ENCODE assay signal across 8 cellular contexts in the genomic region with DNA sequence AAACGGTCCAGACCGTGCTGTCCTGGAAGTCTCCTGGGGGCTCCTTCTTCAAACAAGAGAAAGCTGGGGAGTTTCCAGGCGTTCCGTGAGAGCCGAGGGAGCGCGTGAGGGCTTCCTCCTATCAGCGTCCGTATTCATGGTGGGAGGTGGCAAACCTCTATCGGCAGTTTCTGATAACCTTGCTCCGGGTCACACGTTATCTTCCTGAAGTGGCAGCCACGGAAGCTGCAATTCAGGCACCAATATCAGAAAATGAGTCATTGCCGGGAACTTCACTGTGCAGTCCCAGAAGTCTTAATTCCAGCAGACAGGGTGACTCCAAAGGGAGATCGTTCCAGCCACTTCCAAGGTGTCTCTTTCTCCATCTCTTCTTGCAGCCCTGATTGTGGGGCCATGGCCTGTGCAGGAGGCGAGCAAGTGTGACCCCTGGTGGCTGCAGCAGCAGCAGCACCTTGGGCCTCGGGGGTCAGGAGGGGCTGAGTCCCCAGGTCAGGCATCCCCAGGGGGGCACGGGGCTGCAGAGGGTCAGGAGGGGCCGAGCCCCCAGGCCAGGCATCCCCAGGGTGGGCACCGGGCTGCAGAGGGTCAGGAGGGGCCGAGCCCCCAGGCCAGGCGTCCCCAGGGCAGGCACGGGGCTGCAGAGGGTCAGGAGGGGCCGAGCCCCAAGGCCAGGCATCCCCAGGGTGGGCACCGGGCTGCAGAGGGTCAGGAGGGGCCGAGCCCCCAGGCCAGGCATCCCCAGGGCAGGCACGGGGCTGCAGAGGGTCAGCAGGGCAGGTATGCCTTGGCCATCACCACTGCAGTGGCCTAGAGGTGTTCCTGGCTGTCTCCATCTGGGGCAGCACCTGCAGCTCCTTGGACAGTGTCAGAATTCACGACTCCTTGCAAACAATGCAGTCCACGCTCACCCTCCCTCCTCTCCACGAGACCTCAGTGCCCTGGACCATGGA.
DNase-seq lines count a peak whose midpoint lies in the region; ATAC-seq and TF ChIP-seq lines count a peak whose summit lies in the region.

No MANE protein-coding gene starts in this region.

- intact Hi-C loops in Right ventricle myocardium superior (cut with DNase I) = no loop called here
- intact Hi-C loops in cardiac septum (cut with DNase I) = loop anchor here (5.0 kb wide), 1 partner anchor 443 kb away; no protein-coding TSS in a partner anchor

- ATAC-seq in Right ventricle myocardium superior (ENCODE audit: poor library complexity) (peak; percentile 56), GM18868 (IDR thresholded peaks at IDR 0.05; ENCODE audit: unreplicated experiment) (no peak), GM21723 (IDR thresholded peaks at IDR 0.05; ENCODE audit: unreplicated experiment) (no peak)

- H3K4me3 ChIP-seq in choroid plexus epithelial cell (ENCODE audit: low read depth, low read length) = no peak overlapping the region

- TF ChIP-seq CTCF in VCaP (conservative IDR thresholded peaks at IDR 0.05) (peak; percentile 85), choroid plexus epithelial cell (conservative IDR thresholded peaks at IDR 0.05; ENCODE audit: low read depth, low read length) (peak; percentile 64)

- DNase-seq in Right ventricle myocardium superior (peak; percentile 43), cardiac septum (ENCODE audit: low spot score) (no peak), choroid plexus epithelial cell (ENCODE audit: low read depth) (peak; percentile 32), NCI-H2196 (lab: John Stamatoyannopoulos, UW; ENCODE audit: unreplicated experiment) (no peak)
- DNase-seq in stimulated activated CD4-positive, alpha-beta T cell treated with anti-CD3 and anti-CD28 coated beads, Interleukin-12 subunit alpha, Interleukin-12 subunit beta, amount 100 ng/mL, for 24 hours (ENCODE audit: low read depth in 2 of 2) = peak; percentile 33 to 50

- no peak overlapping the region for H3K27ac ChIP-seq in VCaP

Comparison
In these comparisons a context has a peak if more than half of its experiments do, and no peak if none do; other contexts are left out.
1. DNase-seq: peak in Right ventricle myocardium superior (single experiment), choroid plexus epithelial cell (single experiment) and stimulated activated CD4-positive, alpha-beta T cell treated with anti-CD3 and anti-CD28 coated beads, Interleukin-12 subunit alpha, Interleukin-12 subunit beta, amount 100 ng/mL, for 24 hours (2 of 2); none in cardiac septum (single experiment) and NCI-H2196 (single experiment).